In genomic region chr16:16272573-16273221, GRCh38 we compare ENCODE assay signal across 10 cellular contexts. TPM values are rescaled to one million over a fixed set of nuclear protein-coding genes. Genes with fewer than 3 reads are reported as not detected.
DNase-seq lines count a peak whose midpoint lies in the region; ATAC-seq, FAIRE-seq and TF ChIP-seq lines count a peak whose summit lies in the region.
"Not testable (repeated sequence)": the region's sequence is repeated elsewhere in the genome, so short reads cannot be mapped to it uniquely, and the experiment has no call there.
"Had no signal": no experiment of that assay in that cellular context is flagged by ENCODE, and none has a peak within 500 bp of the region (broad histone marks: within the 10 kb centered on the region; RNA-seq: fewer than 3 reads in every experiment).

No MANE protein-coding gene starts in this region.

- H3K79me2 ChIP-seq in HepG2 (ENCODE audit: insufficient read depth, low read length), result not testable (repeated sequence)

- intact Hi-C loops in Right ventricle myocardium inferior (cut with DNase I); heart right ventricle (cut with DNase I); right cardiac atrium (cut with DNase I); HepG2 (cut with micrococcal nuclease; ENCODE audit: unreplicated experiment); mucosa of descending colon (cut with DNase I, micrococcal nuclease); upper lobe of right lung (cut with DNase I): not testable (repeated sequence)

- not testable (repeated sequence) for TF ChIP-seq RAD21 in HepG2 (CRISPR knock-in tag; IDR thresholded peaks at IDR 0.05)

- H3K9ac ChIP-seq in HepG2 (ENCODE audit: insufficient read depth, low read depth, low read length), result peak overlapping the region; percentile 45; the same call in 1 of the 2 replicates

- in situ Hi-C loops in HepG2 (cut with HindIII; ENCODE audit: extremely low pct_ligation_motif_present, low pct_unique_long_range_greater_than_20kb), result not testable (repeated sequence)

- not testable (repeated sequence) for H3K27me3 ChIP-seq in heart right ventricle; right cardiac atrium (ENCODE audit: control insufficient read depth, insufficient read depth); HepG2 (ENCODE audit: control insufficient read depth in 1 of 2, insufficient read depth in 2 of 2, low read length in 2 of 2); upper lobe of right lung

- not testable (repeated sequence) for TF ChIP-seq CTCF in heart right ventricle (IDR thresholded peaks at IDR 0.05); HepG2 (CRISPR knock-in tag; IDR thresholded peaks at IDR 0.05); mucosa of descending colon (IDR thresholded peaks at IDR 0.05); upper lobe of right lung (IDR thresholded peaks at IDR 0.05)

- not testable (repeated sequence) for H3K4me1 ChIP-seq in heart right ventricle; right cardiac atrium (ENCODE audit: control insufficient read depth, insufficient read depth, low read length); HepG2 (ENCODE audit: insufficient read depth, low read length); mucosa of descending colon (ENCODE audit: low read depth); upper lobe of right lung

- POLR2A ChIA-PET in HepG2 (lab: Yijun Ruan, JAX), result not testable (repeated sequence)

- CTCF ChIA-PET in HepG2 (lab: Yijun Ruan, JAX; ENCODE audit: low intra/inter-chr PET ratio, low total read pairs), result not testable (repeated sequence)

- 0 out of 4 replicates have a peak, but pooled peaks of 1 of the 2 experiments have one; percentile 21 for TF ChIP-seq POLR2A in HepG2 (IDR thresholded peaks at IDR 0.05; ENCODE audit: insufficient read depth in 1 of 2, low read depth in 2 of 2, low read length in 2 of 2)

- ATAC-seq in Right ventricle myocardium inferior, result peak; percentile 76
- ATAC-seq in heart right ventricle, result peak; percentile 69 to 95 (median 80)
- ATAC-seq in right cardiac atrium, result peak; percentile 63 to 76
- ATAC-seq in HepG2, result peak; percentile 97
- ATAC-seq in mucosa of descending colon, result peak; percentile 69
- ATAC-seq in upper lobe of right lung, result peak; percentile 31

- H3K9me3 ChIP-seq in heart right ventricle; right cardiac atrium (ENCODE audit: control insufficient read depth, low read length); HepG2 (ENCODE audit: low read length); mucosa of descending colon; upper lobe of right lung: not testable (repeated sequence)

- H2AFZ ChIP-seq in HepG2 (ENCODE audit: low read length), result not testable (repeated sequence)

- H3K4me3 ChIP-seq in heart right ventricle; right cardiac atrium (ENCODE audit: low read length); HepG2 (replicated peaks in 1 of 3; ENCODE audit: insufficient read depth in 1 of 3, low read depth in 2 of 3, low read length in 3 of 3); mucosa of descending colon; upper lobe of right lung: not testable (repeated sequence)

- 53 to 55% methylated on average over 4 of the region's 14 CpGs for WGBS in heart right ventricle, 2 donors
- 50% methylated on average over 4 of the region's 14 CpGs for WGBS in right cardiac atrium
- WGBS in HepG2 (ENCODE audit: low lambda C conversion rate), result 0% methylated on average over 2 of the region's 14 CpGs

- not testable (repeated sequence) for TF ChIP-seq EP300 in HepG2 (IDR thresholded peaks at IDR 0.05; ENCODE audit: low read depth in 2 of 2, low read length in 2 of 2)
- peak; percentile 40; the same call in 1 of the 2 replicates for TF ChIP-seq EP300 in HepG2 (CRISPR knock-in tag; IDR thresholded peaks at IDR 0.05; ENCODE audit: borderline replicate concordance)

- H3K4me2 ChIP-seq in HepG2 (ENCODE audit: low read depth, low read length), result 0 out of 2 replicates have a peak overlapping the region, but pooled peaks have one; percentile 30

- not testable (repeated sequence) for FAIRE-seq in HepG2 (lab: Jason Lieb, UNC)

- H4K20me1 ChIP-seq in HepG2 (ENCODE audit: insufficient read depth, low read length), result not testable (repeated sequence)

- H3K27ac ChIP-seq in heart right ventricle; right cardiac atrium (ENCODE audit: low read length); upper lobe of right lung: not testable (repeated sequence)
- peak overlapping the region; percentile 76 for H3K27ac ChIP-seq in HepG2 (ENCODE audit: extremely low read length, insufficient read depth, low read length)

- H3K36me3 ChIP-seq in heart right ventricle; HepG2 (replicated peaks in 1 of 2; ENCODE audit: control insufficient read depth in 1 of 2, insufficient read depth in 2 of 2, low read length in 2 of 2); mucosa of descending colon (ENCODE audit: low read depth); upper lobe of right lung: not testable (repeated sequence)

- DNase-seq in Right ventricle myocardium inferior (ENCODE audit: missing footprints); heart right ventricle; right cardiac atrium; HepG2 (ENCODE audit: low spot score); mucosa of descending colon; upper lobe of right lung: not testable (repeated sequence)

- BruUV-seq in HepG2 (replicated peaks; lab: Mats Ljungman, UMichigan), result TSS peak; percentile 97

RNA-seq across cellular contexts. Expression of gene NOMO3, which starts 40.4 kb away (rescaled TPM):
- total RNA-seq in Right ventricle myocardium inferior (27.5 TPM), heart right ventricle (100 to 1,000 TPM in 1 of 10 donors, 10 to 100 TPM in 9; 12.8 to 101 (median 52.4) TPM), right cardiac atrium (100 to 1,000 TPM in 1 of 4 donors, 10 to 100 TPM in 3; 28.9 to 129 (median 48.3) TPM), HepG2 (2016; rRNA removed; fragmentation: Illumina TruSeq; extraction: Trizol) (17.2 and 44.0 TPM in 2 replicates), mucosa of descending colon (10 to 100 TPM; 40.3 to 55.5 (median 43.0) TPM), upper lobe of right lung (47.3 TPM)
- polyA plus RNA-seq in heart right ventricle (10 to 100 TPM in 1 of 2 donors, 1 to 10 TPM in 1; 5.8 to 10.8 TPM), right cardiac atrium (21.9 TPM), HepG2 (2011; rRNA removed) (80.8 and 85.8 TPM in 2 replicates)
- total RNA-seq in HepG2 (2016; cell fraction: cytosol; rRNA removed; fragmentation: Illumina TruSeq; extraction: Trizol; ENCODE audit: low read depth), result 31.5 and 33.0 TPM in 2 replicates
- 14.3 and 47.7 TPM in 2 replicates for total RNA-seq in HepG2 (2016; cell fraction: insoluble cytoplasmic fraction; rRNA removed; fragmentation: Illumina TruSeq; extraction: Trizol)
- 25.3 and 26.3 TPM in 2 replicates for total RNA-seq in HepG2 (2016; cell fraction: membrane; rRNA removed; fragmentation: Illumina TruSeq; extraction: Trizol)
- total RNA-seq in HepG2 (2016; cell fraction: nucleus; rRNA removed; fragmentation: Illumina TruSeq; extraction: Trizol), result 79.2 and 109 TPM in 2 replicates
- 22.4 and 52.5 TPM in 2 replicates for polyA plus RNA-seq in HepG2 (2011; cell fraction: cytosol; rRNA removed)
- polyA plus RNA-seq in HepG2 (2011; cell fraction: nucleus; rRNA removed), result 206 and 219 TPM in 2 replicates
- polyA plus RNA-seq in HepG2 (2012), result 98.9 and 131 TPM in 2 replicates
- 2.0 and 3.3 TPM in 2 replicates for polyA plus RNA-seq in HepG2 (2016; cell fraction: cytosol; fragmentation: Illumina TruSeq; extraction: Trizol; ENCODE audit: low read depth)
- polyA plus RNA-seq in HepG2 (2016; cell fraction: insoluble cytoplasmic fraction; fragmentation: Illumina TruSeq; extraction: Trizol; ENCODE audit: low read depth), result 7.8 and 8.3 TPM in 2 replicates
- polyA plus RNA-seq in HepG2 (2016; cell fraction: membrane; fragmentation: Illumina TruSeq; extraction: Trizol; ENCODE audit: low read depth), result 3.5 and 4.3 TPM in 2 replicates
- polyA plus RNA-seq in HepG2 (2016; cell fraction: nucleus; fragmentation: Illumina TruSeq; extraction: Trizol; ENCODE audit: insufficient read depth, low read depth), result 123 and 146 TPM in 2 replicates
- 124 and 446 TPM in 2 replicates for polyA minus RNA-seq in HepG2 (2011; rRNA and poly(A)+ RNA removed; ENCODE audit: low replicate concordance)
- polyA minus RNA-seq in HepG2 (2011; cell fraction: cytosol; rRNA and poly(A)+ RNA removed), result 66.0 and 80.2 TPM in 2 replicates
- 170 and 246 TPM in 2 replicates for polyA minus RNA-seq in HepG2 (2011; cell fraction: nucleus; rRNA and poly(A)+ RNA removed)

RNA-seq across cellular contexts. Expression of gene ABCC6, which starts 49.4 kb away (rescaled TPM):
- 2.2 TPM for total RNA-seq in Right ventricle myocardium inferior
- total RNA-seq in heart right ventricle, result 1 to 10 TPM in 5 of 10 donors, under 1 TPM in 5; 0.28 to 2.3 (median 1.0) TPM
- 1 to 10 TPM in 1 of 2 donors, under 1 TPM in 1; 0.17 to 3.8 TPM for polyA plus RNA-seq in heart right ventricle
- total RNA-seq in right cardiac atrium, result 1 to 10 TPM; 2.9 to 5.7 (median 4.5) TPM
- polyA plus RNA-seq in right cardiac atrium, result 7.7 TPM
- total RNA-seq in HepG2 (2016; rRNA removed; fragmentation: Illumina TruSeq; extraction: Trizol), result 69.0 and 105 TPM in 2 replicates
- 46.6 and 50.0 TPM in 2 replicates for total RNA-seq in HepG2 (2016; cell fraction: cytosol; rRNA removed; fragmentation: Illumina TruSeq; extraction: Trizol; ENCODE audit: low read depth)
- 66.2 and 111 TPM in 2 replicates for total RNA-seq in HepG2 (2016; cell fraction: insoluble cytoplasmic fraction; rRNA removed; fragmentation: Illumina TruSeq; extraction: Trizol)
- 72.4 and 74.0 TPM in 2 replicates for total RNA-seq in HepG2 (2016; cell fraction: membrane; rRNA removed; fragmentation: Illumina TruSeq; extraction: Trizol)
- 130 and 145 TPM in 2 replicates for total RNA-seq in HepG2 (2016; cell fraction: nucleus; rRNA removed; fragmentation: Illumina TruSeq; extraction: Trizol)
- polyA plus RNA-seq in HepG2 (2011; rRNA removed), result 82.4 and 93.6 TPM in 2 replicates
- 54.2 and 60.1 TPM in 2 replicates for polyA plus RNA-seq in HepG2 (2011; cell fraction: cytosol; rRNA removed)
- polyA plus RNA-seq in HepG2 (2011; cell fraction: nucleus; rRNA removed), result 278 and 296 TPM in 2 replicates
- 40.5 and 55.8 TPM in 2 replicates for polyA plus RNA-seq in HepG2 (2012)
- polyA plus RNA-seq in HepG2 (2016; cell fraction: cytosol; fragmentation: Illumina TruSeq; extraction: Trizol; ENCODE audit: low read depth), result 42.5 and 47.9 TPM in 2 replicates
- 81.9 and 89.8 TPM in 2 replicates for polyA plus RNA-seq in HepG2 (2016; cell fraction: insoluble cytoplasmic fraction; fragmentation: Illumina TruSeq; extraction: Trizol; ENCODE audit: low read depth)
- 76.1 and 80.8 TPM in 2 replicates for polyA plus RNA-seq in HepG2 (2016; cell fraction: membrane; fragmentation: Illumina TruSeq; extraction: Trizol; ENCODE audit: low read depth)
- 234 and 237 TPM in 2 replicates for polyA plus RNA-seq in HepG2 (2016; cell fraction: nucleus; fragmentation: Illumina TruSeq; extraction: Trizol; ENCODE audit: insufficient read depth, low read depth)
- 3.8 and 144 TPM in 2 replicates for polyA minus RNA-seq in HepG2 (2011; rRNA and poly(A)+ RNA removed; ENCODE audit: low replicate concordance)
- 22.9 and 30.3 TPM in 2 replicates for polyA minus RNA-seq in HepG2 (2011; cell fraction: cytosol; rRNA and poly(A)+ RNA removed)
- 184 and 244 TPM in 2 replicates for polyA minus RNA-seq in HepG2 (2011; cell fraction: nucleus; rRNA and poly(A)+ RNA removed)
- 10 to 100 TPM; 12.2 to 34.3 (median 26.4) TPM for total RNA-seq in mucosa of descending colon
- total RNA-seq in upper lobe of right lung, result 42.5 TPM
- total RNA-seq: CD4-positive, alpha-beta T cell; CD8-positive, alpha-beta memory T cell; GM12878; GM23248 had no signal

Comparison
In these comparisons a context has a peak if more than half of its experiments do, and no peak if none do; other contexts are left out.
1. ATAC-seq: peak in every context shown above with its lines; median percentile 97 in HepG2; 80 in heart right ventricle; 76 in Right ventricle myocardium inferior; 70 in right cardiac atrium; 69 in mucosa of descending colon; 31 in upper lobe of right lung.